8 cellular contexts compared by ENCODE assay signal in genomic region chr2:113977660-113978523, GRCh38.
DNase-seq lines count a peak whose midpoint lies in the region; ATAC-seq, FAIRE-seq and TF ChIP-seq lines count a peak whose summit lies in the region.

No MANE protein-coding gene starts in this region.

- no peaks in the 10 kb centered on the region for H3K79me2 ChIP-seq in K562 (ENCODE audit: control insufficient read depth, insufficient read depth, low read length)

- TF ChIP-seq EP300 in K562 (IDR thresholded peaks at IDR 0.05; ENCODE audit: low read length) = no peak

- no peak overlapping the region for H3K4me3 ChIP-seq in K562

- in situ Hi-C loops in K562 (cut with MboI) = no loop called here

- H4K20me1 ChIP-seq in K562 (replicated peaks; ENCODE audit: control insufficient read depth, insufficient read depth, low read length) = no peaks in the 10 kb centered on the region

- no peak overlapping the region for H2AFZ ChIP-seq in K562 (ENCODE audit: low read depth, low read length)

- no TSS peak for BruUV-seq in K562 (replicated peaks; lab: Mats Ljungman, UMichigan)

- WGBS in K562 (ENCODE audit: insufficient coverage, low coverage, missing lambda C conversion rate) = 56% methylated on average over 16 of the region's 16 CpGs

- CTCF ChIA-PET in K562 (lab: Yijun Ruan, JAX; ENCODE audit: low intra/inter-chr PET ratio) = interaction anchor here (0.7 to 1.2 kb wide), 2 partner anchors 198 to 284 kb away, joined by 5 read pairs; no protein-coding TSS in a partner anchor

- no peaks in the 10 kb centered on the region for H3K9me1 ChIP-seq in K562 (ENCODE audit: control insufficient read depth, insufficient read depth, low read length)

- no peak overlapping the region for H3K9ac ChIP-seq in K562 (ENCODE audit: insufficient read depth in 1 of 2, low read depth in 2 of 2, low read length in 2 of 2)

- peak in 1 of 3 experiments; percentile 28; a peak in 2 of 6 replicates for TF ChIP-seq CTCF in K562 (IDR thresholded peaks at IDR 0.05 in 2 of 3, conservative IDR thresholded peaks at IDR 0.05 in 1 of 3; ENCODE audit: insufficient read depth in 2 of 3, low read depth in 1 of 3, low read length in 3 of 3)

- no peaks in the 10 kb centered on the region for H3K27me3 ChIP-seq in K562 (ENCODE audit: control insufficient read depth in 2 of 2, insufficient read depth in 2 of 2, low read length in 2 of 2)

- peak in 1 of 2 experiments; percentile 42; a peak in 2 of 4 replicates for TF ChIP-seq RAD21 in K562 (CRISPR knock-in tag; conservative IDR thresholded peaks at IDR 0.05 in 1 of 2, IDR thresholded peaks at IDR 0.05 in 1 of 2)

- intact Hi-C loops in K562 (cut with micrococcal nuclease) = no loop called here

- DNase-seq in DMS153 treated with DMSO at 0.1 percent for 48 hours (lab: John Stamatoyannopoulos, UW; ENCODE audit: unreplicated experiment) (peak; percentile 9), NCI-H1048 (lab: John Stamatoyannopoulos, UW) (peak; percentile 54), K562 (ENCODE audit: extremely low read depth in 1 of 4, low spot score in 3 of 4) (no peak), medulla oblongata (ENCODE audit: extremely low spot score) (peak; percentile 45), H54 (ENCODE audit: insufficient read length, low spot score) (no peak)
- DNase-seq in stimulated activated CD4-positive, alpha-beta T cell treated with anti-CD3 and anti-CD28 coated beads, Interleukin-2, amount 100 ng/mL, for 48 hours = no peak

- no peaks in the 10 kb centered on the region for H3K36me3 ChIP-seq in K562 (ENCODE audit: control insufficient read depth, insufficient read depth, low read length)

- peaks cover 5% of the 10 kb centered on the region; the same call in 1 of the 2 replicates for H3K9me3 ChIP-seq in K562 (replicated peaks; ENCODE audit: control insufficient read depth, insufficient read depth, low read depth, low read length)

- no peak overlapping the region for H3K4me2 ChIP-seq in K562 (ENCODE audit: insufficient read depth, low read length)

- H3K4me1 ChIP-seq in K562 (replicated peaks in 1 of 2; ENCODE audit: control insufficient read depth in 2 of 2, insufficient read depth in 2 of 2, low read length in 2 of 2) = no peaks in the 10 kb centered on the region; a peak in 1 of 5 replicates

- no peak for TF ChIP-seq POLR2A in K562 (conservative IDR thresholded peaks at IDR 0.05)
- TF ChIP-seq POLR2A in H54 (IDR thresholded peaks at IDR 0.05; ENCODE audit: low read depth, low read length) = no peak

- FAIRE-seq in K562 (lab: Jason Lieb, UNC) (no peak), H54 (lab: Jason Lieb, UNC) (no peak)

- no peak overlapping the region for H3K27ac ChIP-seq in K562 (ENCODE audit: extremely low read depth, low read depth, low read length)

- peak; percentile 27 for ATAC-seq in K562
- no peak for ATAC-seq in HG02973 (IDR thresholded peaks at IDR 0.05; ENCODE audit: unreplicated experiment)
- ATAC-seq in GM18867 (IDR thresholded peaks at IDR 0.05; ENCODE audit: unreplicated experiment) = no peak

- POLR2A ChIA-PET in K562 (lab: Yijun Ruan, JAX) = interaction anchor here (0.6 kb wide), 2 partner anchors 18 to 160 kb away, joined by 3 to 4 read pairs; no protein-coding TSS in a partner anchor

TF ChIP-seq in K562, 482 proteins besides CTCF, POLR2A, EP300 and RAD21:
- no peak for TF ChIP-seq CBX1 (IDR thresholded peaks at IDR 0.05; ENCODE audit: low read depth)
- TF ChIP-seq ZNF551 (CRISPR knock-in tag; IDR thresholded peaks at IDR 0.05) = no peak
- TF ChIP-seq TEAD2 (tag; IDR thresholded peaks at IDR 0.05) = no peak
- TF ChIP-seq ATF3 (IDR thresholded peaks at IDR 0.05) = peak; percentile 41
- TF ChIP-seq ATF3 (CRISPR knock-in tag; conservative IDR thresholded peaks at IDR 0.05) = no peak
- 0 out of 2 replicates have a peak, but pooled peaks have one; percentile 30 for TF ChIP-seq FOSL1 (tag; conservative IDR thresholded peaks at IDR 0.05)
- 0 out of 2 replicates have a peak, but pooled peaks have one; percentile 8 for TF ChIP-seq SMC3 (conservative IDR thresholded peaks at IDR 0.05; ENCODE audit: insufficient read depth, low read depth, low read length)

Comparison
In these comparisons a context has a peak if more than half of its experiments do, and no peak if none do; other contexts are left out.
1. DNase-seq: peak in DMS153 treated with DMSO at 0.1 percent for 48 hours (single experiment), NCI-H1048 (single experiment) and medulla oblongata (single experiment); none in K562 (0 of 4), H54 (single experiment) and stimulated activated CD4-positive, alpha-beta T cell treated with anti-CD3 and anti-CD28 coated beads, Interleukin-2, amount 100 ng/mL, for 48 hours (0 of 2).